In genomic region chr7:158976468-158976848, GRCh38 we compare ENCODE assay signal across 8 cellular contexts.
DNase-seq lines count a peak whose midpoint lies in the region; ATAC-seq and TF ChIP-seq lines count a peak whose summit lies in the region.

No MANE protein-coding gene starts in this region.

- POLR2A ChIA-PET in activated CD4-positive, alpha-beta T cell treated with anti-CD3 and anti-CD28 coated beads, Interleukin-2, amount 10 ng/mL, durations not matched to agents 7 days and 5 days (lab: Charles Lee): interaction anchor here (0.6 to 0.7 kb wide), 3 partner anchors 105 to 235 kb away, joined by 4 to 9 read pairs (median 5); no protein-coding TSS in a partner anchor
- POLR2A ChIA-PET in activated CD8-positive, alpha-beta T cell treated with anti-CD3 and anti-CD28 coated beads for 36 hours (lab: Charles Lee): interaction anchor here (0.6 to 1.9 kb wide), 4 partner anchors 147 to 321 kb away, joined by 3 to 6 read pairs (median 4); partner anchors contain the start of genes ESYT2 and NCAPG2

- peak overlapping the region; percentile 71 for H3K4me3 Mint-ChIP-seq in activated CD4-positive, alpha-beta T cell treated with anti-CD3 and anti-CD28 coated beads, Interleukin-2, amount 10 ng/mL, durations not matched to agents 7 days and 5 days
- peak overlapping the region; percentile 73 for H3K4me3 Mint-ChIP-seq in activated CD8-positive, alpha-beta T cell treated with anti-CD3 and anti-CD28 coated beads for 36 hours

- H3K9me3 Mint-ChIP-seq in activated CD4-positive, alpha-beta T cell treated with anti-CD3 and anti-CD28 coated beads, Interleukin-2, amount 10 ng/mL, durations not matched to agents 7 days and 5 days: peaks cover 9% of the 10 kb centered on the region
- peaks cover 8% of the 10 kb centered on the region for H3K9me3 Mint-ChIP-seq in activated CD8-positive, alpha-beta T cell treated with anti-CD3 and anti-CD28 coated beads for 36 hours

- no peaks in the 10 kb centered on the region for H3K27me3 Mint-ChIP-seq in activated CD4-positive, alpha-beta T cell treated with anti-CD3 and anti-CD28 coated beads, Interleukin-2, amount 10 ng/mL, durations not matched to agents 7 days and 5 days
- no peaks in the 10 kb centered on the region for H3K27me3 Mint-ChIP-seq in activated CD8-positive, alpha-beta T cell treated with anti-CD3 and anti-CD28 coated beads for 36 hours

- no peak for DNase-seq in activated CD4-positive, alpha-beta T cell treated with anti-CD3 and anti-CD28 coated beads, Interleukin-2, amount 10 ng/mL, durations not matched to agents 7 days and 5 days
- no peak for DNase-seq in activated CD4-positive, alpha-beta T cell treated with anti-CD3 and anti-CD28 coated beads, Interleukin-2, amount 50 U/mL, for 4 hours
- peak; percentile 60 for DNase-seq in activated CD8-positive, alpha-beta T cell treated with anti-CD3 and anti-CD28 coated beads for 36 hours
- DNase-seq in left kidney (ENCODE audit: low read depth, low spot score) (peak; percentile 21), NCI-H1105 treated with DMSO at 0.1 percent for 48 hours (lab: John Stamatoyannopoulos, UW) (no peak), iPS-NIHi11 (ENCODE audit: low spot score) (no peak), NCI-H1048 (lab: John Stamatoyannopoulos, UW) (no peak)

- no peaks in the 10 kb centered on the region for H3K36me3 Mint-ChIP-seq in activated CD4-positive, alpha-beta T cell treated with anti-CD3 and anti-CD28 coated beads, Interleukin-2, amount 10 ng/mL, durations not matched to agents 7 days and 5 days (ENCODE audit: low read depth)
- no peaks in the 10 kb centered on the region for H3K36me3 Mint-ChIP-seq in activated CD8-positive, alpha-beta T cell treated with anti-CD3 and anti-CD28 coated beads for 36 hours (ENCODE audit: low read depth)

- peak overlapping the region; percentile 78 for H3K27ac Mint-ChIP-seq in activated CD4-positive, alpha-beta T cell treated with anti-CD3 and anti-CD28 coated beads, Interleukin-2, amount 10 ng/mL, durations not matched to agents 7 days and 5 days
- H3K27ac Mint-ChIP-seq in activated CD8-positive, alpha-beta T cell treated with anti-CD3 and anti-CD28 coated beads for 36 hours: peak overlapping the region; percentile 93

- TF ChIP-seq CTCF in activated CD8-positive, alpha-beta T cell treated with anti-CD3 and anti-CD28 coated beads for 36 hours (IDR thresholded peaks at IDR 0.05): no peak

- intact Hi-C loops in activated CD8-positive, alpha-beta T cell treated with anti-CD3 and anti-CD28 coated beads for 36 hours (cut with micrococcal nuclease): no loop called here

- CTCF ChIA-PET in activated CD4-positive, alpha-beta T cell treated with anti-CD3 and anti-CD28 coated beads, Interleukin-2, amount 10 ng/mL, durations not matched to agents 7 days and 5 days (lab: Charles Lee): interaction anchor here (0.8 to 2.7 kb wide), 18 partner anchors 8 to 280 kb away, joined by 3 to 24 read pairs (median 3); partner anchors contain the start of gene DYNC2I1
- CTCF ChIA-PET in activated CD8-positive, alpha-beta T cell treated with anti-CD3 and anti-CD28 coated beads for 36 hours (lab: Charles Lee): interaction anchor here (0.7 to 2.7 kb wide), 51 partner anchors 8 to 508 kb away, joined by 3 to 19 read pairs (median 5); partner anchors contain the start of gene NCAPG2

- peaks cover 21% of the 10 kb centered on the region for H3K4me1 Mint-ChIP-seq in activated CD4-positive, alpha-beta T cell treated with anti-CD3 and anti-CD28 coated beads, Interleukin-2, amount 10 ng/mL, durations not matched to agents 7 days and 5 days
- H3K4me1 Mint-ChIP-seq in activated CD8-positive, alpha-beta T cell treated with anti-CD3 and anti-CD28 coated beads for 36 hours (ENCODE audit: low read depth): peaks cover 23% of the 10 kb centered on the region

- peak; percentile 35 for ATAC-seq in HG03135 (IDR thresholded peaks at IDR 0.05; ENCODE audit: unreplicated experiment)
- peak; percentile 57 for ATAC-seq in activated CD8-positive, alpha-beta T cell treated with anti-CD3 and anti-CD28 coated beads for 36 hours

Comparison
In these comparisons a context has a peak if more than half of its experiments do, and no peak if none do; other contexts are left out.
1. DNase-seq: peak in activated CD8-positive, alpha-beta T cell treated with anti-CD3 and anti-CD28 coated beads for 36 hours (single experiment) and left kidney (single experiment); none in activated CD4-positive, alpha-beta T cell treated with anti-CD3 and anti-CD28 coated beads, Interleukin-2, amount 10 ng/mL, durations not matched to agents 7 days and 5 days (single experiment), activated CD4-positive, alpha-beta T cell treated with anti-CD3 and anti-CD28 coated beads, Interleukin-2, amount 50 U/mL, for 4 hours (0 of 2), NCI-H1105 treated with DMSO at 0.1 percent for 48 hours (single experiment), iPS-NIHi11 (single experiment) and NCI-H1048 (single experiment).